ENCODE assay signal across 2 cellular contexts in genomic region chr13:85430216-85430615, GRCh38.
TF ChIP-seq lines count a peak whose summit lies in the region.

No MANE protein-coding gene starts in this region.

TF ChIP-seq in SK-N-SH, 30 proteins besides CTCF, POLR2A, EP300 and RAD21 (continued from another document):
- TF ChIP-seq IRF3 (IDR thresholded peaks at IDR 0.05; ENCODE audit: low read depth, low read length) (no peak), GABPA (IDR thresholded peaks at IDR 0.05; ENCODE audit: low read depth) (no peak), RFX5 (IDR thresholded peaks at IDR 0.05; ENCODE audit: low read length) (no peak), GATA2 (CRISPR knock-in tag; IDR thresholded peaks at IDR 0.05) (no peak), TCF12 (IDR thresholded peaks at IDR 0.05) (no peak), EZH2phosphoT487 (IDR thresholded peaks at IDR 0.05; ENCODE audit: borderline replicate concordance, low read depth) (no peak), SMC3 (IDR thresholded peaks at IDR 0.05; ENCODE audit: low read depth, low read length) (no peak), MEF2A (IDR thresholded peaks at IDR 0.05; ENCODE audit: borderline replicate concordance, low read depth) (no peak), YY1 (IDR thresholded peaks at IDR 0.05; ENCODE audit: low read depth) (no peak), RCOR1 (IDR thresholded peaks at IDR 0.05; ENCODE audit: low read length) (no peak), SIN3A (IDR thresholded peaks at IDR 0.05; ENCODE audit: borderline replicate concordance, low read depth, low read length) (no peak), USF1 (IDR thresholded peaks at IDR 0.05; ENCODE audit: borderline replicate concordance, low read depth) (no peak)
- TF ChIP-seq, protein P1, sequence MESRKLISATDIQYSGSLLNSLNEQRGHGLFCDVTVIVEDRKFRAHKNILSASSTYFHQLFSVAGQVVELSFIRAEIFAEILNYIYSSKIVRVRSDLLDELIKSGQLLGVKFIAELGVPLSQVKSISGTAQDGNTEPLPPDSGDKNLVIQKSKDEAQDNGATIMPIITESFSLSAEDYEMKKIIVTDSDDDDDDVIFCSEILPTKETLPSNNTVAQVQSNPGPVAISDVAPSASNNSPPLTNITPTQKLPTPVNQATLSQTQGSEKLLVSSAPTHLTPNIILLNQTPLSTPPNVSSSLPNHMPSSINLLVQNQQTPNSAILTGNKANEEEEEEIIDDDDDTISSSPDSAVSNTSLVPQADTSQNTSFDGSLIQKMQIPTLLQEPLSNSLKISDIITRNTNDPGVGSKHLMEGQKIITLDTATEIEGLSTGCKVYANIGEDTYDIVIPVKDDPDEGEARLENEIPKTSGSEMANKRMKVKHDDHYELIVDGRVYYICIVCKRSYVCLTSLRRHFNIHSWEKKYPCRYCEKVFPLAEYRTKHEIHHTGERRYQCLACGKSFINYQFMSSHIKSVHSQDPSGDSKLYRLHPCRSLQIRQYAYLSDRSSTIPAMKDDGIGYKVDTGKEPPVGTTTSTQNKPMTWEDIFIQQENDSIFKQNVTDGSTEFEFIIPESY (IDR thresholded peaks at IDR 0.05; ENCODE audit: borderline replicate concordance, low read depth): no peak

TF ChIP-seq in neural cell, 6 proteins besides CTCF, POLR2A, EP300 and RAD21 (continued from another document):
- TF ChIP-seq TAF1 (IDR thresholded peaks at IDR 0.05; ENCODE audit: low read depth) (no peak), EZH2 (IDR thresholded peaks at IDR 0.05; ENCODE audit: borderline replicate concordance, insufficient read depth, low read length, poor library complexity, severe bottlenecking) (no peak), POLR2AphosphoS5 (IDR thresholded peaks at IDR 0.05) (peak; percentile 45)
TF ChIP-seq in neural cell: peak in this region for 2.
